In the genomic region with DNA sequence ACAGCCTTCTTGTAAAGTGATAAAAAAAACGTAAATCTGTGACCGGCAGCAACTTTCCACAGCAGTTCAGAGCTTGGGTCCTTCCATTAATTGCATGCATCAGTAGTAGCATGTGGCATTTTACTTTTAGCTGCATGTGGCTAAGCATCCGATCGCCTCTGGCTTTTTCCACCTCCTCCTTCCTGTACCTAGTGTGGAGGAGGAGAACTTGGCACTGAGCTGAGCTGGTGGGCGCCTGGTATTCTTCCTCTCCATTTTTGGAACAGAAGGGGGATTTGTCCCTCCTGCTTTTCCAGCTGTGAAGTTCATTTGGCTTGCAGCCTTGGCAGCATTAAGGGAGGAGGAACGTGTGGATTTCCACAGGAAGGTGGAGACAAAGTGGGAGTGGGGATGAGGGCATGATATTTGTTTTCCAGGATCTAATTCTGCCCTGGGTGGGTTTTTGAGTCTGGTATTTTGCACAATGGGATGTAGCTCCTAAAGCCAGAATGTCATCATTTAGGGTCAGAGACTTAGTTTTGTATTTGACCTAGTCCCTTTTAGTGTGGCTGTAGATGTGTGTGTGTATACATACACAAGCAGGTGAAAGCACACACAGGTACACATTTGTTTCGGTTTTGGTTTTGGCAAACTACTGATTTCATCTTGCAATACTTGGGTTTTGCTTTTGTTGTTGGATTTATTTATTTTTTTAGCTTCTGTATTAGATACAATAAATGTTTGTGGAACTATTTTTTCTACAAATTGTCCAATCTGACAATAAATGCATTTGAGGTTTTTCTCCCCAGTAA, we compare ENCODE assay signal across 16 cellular contexts.
A peak's percentile ranks its signal among the peaks of the same experiment; 100 is the strongest.
DNase-seq lines count a peak whose midpoint lies in the region; ATAC-seq and TF ChIP-seq lines count a peak whose summit lies in the region.
"Had no signal": no experiment of that assay in that cellular context is flagged by ENCODE, and none has a peak within 500 bp of the region (broad histone marks: within the 10 kb centered on the region; RNA-seq: fewer than 3 reads in every experiment).

No MANE protein-coding gene starts in this region.

- in situ Hi-C loops in mammary epithelial cell (cut with MboI; ENCODE audit: low sequenced_read_pairs in 2 of 2): no loop called here

- H3K4me1 Mint-ChIP-seq in activated T-helper 2 cell treated with anti-CD3 and anti-CD28 coated beads, Interferon-gamma antibody, Interleukin-2, Interleukin-4, amounts not matched to agents 10 μg/mL and 5 μg/mL and 100 μg/mL, durations not matched to agents 14 hours and 24 hours and 36 hours (ENCODE audit: low read depth): no peaks in the 10 kb centered on the region
- H3K4me1 Mint-ChIP-seq in activated naive CD8-positive, alpha-beta T cell treated with anti-CD3 and anti-CD28 coated beads, Interleukin-2, amount 50 U/mL, for 24 hours: no peaks in the 10 kb centered on the region

- DNase-seq in NCI-H69 (lab: John Stamatoyannopoulos, UW) (peak; percentile 84), mammary epithelial cell (peak; percentile 14), iPS-NIHi11 (ENCODE audit: low spot score) (peak; percentile 19), NCI-H748 treated with DMSO at 0.1 percent for 48 hours (lab: John Stamatoyannopoulos, UW) (no peak)
- no peak for DNase-seq in activated T-helper 2 cell treated with anti-CD3 and anti-CD28 coated beads, Interferon-gamma antibody, Interleukin-2, Interleukin-4, amounts not matched to agents 10 μg/mL and 5 μg/mL and 100 μg/mL, durations not matched to agents 14 hours and 24 hours and 36 hours (ENCODE audit: low spot score)
- DNase-seq in activated naive CD8-positive, alpha-beta T cell treated with anti-CD3 and anti-CD28 coated beads, Interleukin-2, amount 50 U/mL, for 24 hours: no peak
- DNase-seq: activated naive CD4-positive, alpha-beta T cell treated with anti-CD3 and anti-CD28 coated beads, Interleukin-2, amount 50 U/mL, for 16 hours; glutamatergic neuron; mucosa of descending colon; NCI-H1436 treated with DMSO at 0.1 percent for 48 hours; NCI-H526; pancreas had no signal

- H3K9ac ChIP-seq in mammary epithelial cell (ENCODE audit: insufficient read depth, low read length) (peak overlapping the region; percentile 14), subcutaneous abdominal adipose tissue (ENCODE audit: low read length in 5 of 5) (no peak overlapping the region)

- H3K27me3 Mint-ChIP-seq in activated T-helper 2 cell treated with anti-CD3 and anti-CD28 coated beads, Interferon-gamma antibody, Interleukin-2, Interleukin-4, amounts not matched to agents 10 μg/mL and 5 μg/mL and 100 μg/mL, durations not matched to agents 14 hours and 24 hours and 36 hours (ENCODE audit: low read depth): peaks cover 5% of the 10 kb centered on the region
- H3K27me3 Mint-ChIP-seq in activated naive CD8-positive, alpha-beta T cell treated with anti-CD3 and anti-CD28 coated beads, Interleukin-2, amount 50 U/mL, for 24 hours: peaks cover 8% of the 10 kb centered on the region

- CTCF ChIA-PET in mammary epithelial cell (lab: Charles Lee; ENCODE audit: low non-redundant PET): no interaction called here

- no peaks in the 10 kb centered on the region for H3K79me2 ChIP-seq in mammary epithelial cell (ENCODE audit: insufficient read depth, low read length)

- 4% methylated on average over 6 of the region's 7 CpGs for WGBS in mammary epithelial cell (ENCODE audit: low coverage, missing lambda C conversion rate)

- no peaks in the 10 kb centered on the region for H4K20me1 ChIP-seq in mammary epithelial cell (ENCODE audit: insufficient read depth, low read length)

- no peaks in the 10 kb centered on the region for H3K27me3 ChIP-seq in mammary epithelial cell (ENCODE audit: insufficient read depth, low read length)
- no peaks in the 10 kb centered on the region for H3K27me3 ChIP-seq in subcutaneous abdominal adipose tissue (ENCODE audit: control insufficient read depth in 5 of 5, insufficient read depth in 4 of 5, low read length in 5 of 5)
- H3K27me3 ChIP-seq: pancreas had no signal

- H3K36me3 ChIP-seq in mammary epithelial cell (ENCODE audit: insufficient read depth, low read length) (no peaks in the 10 kb centered on the region), subcutaneous abdominal adipose tissue (ENCODE audit: control insufficient read depth in 5 of 5, insufficient read depth in 5 of 5, low read length in 5 of 5) (no peaks in the 10 kb centered on the region)
- H3K36me3 ChIP-seq: pancreas had no signal

- no peaks in the 10 kb centered on the region for H3K9me3 Mint-ChIP-seq in activated T-helper 2 cell treated with anti-CD3 and anti-CD28 coated beads, Interferon-gamma antibody, Interleukin-2, Interleukin-4, amounts not matched to agents 10 μg/mL and 5 μg/mL and 100 μg/mL, durations not matched to agents 14 hours and 24 hours and 36 hours
- no peaks in the 10 kb centered on the region for H3K9me3 Mint-ChIP-seq in activated naive CD8-positive, alpha-beta T cell treated with anti-CD3 and anti-CD28 coated beads, Interleukin-2, amount 50 U/mL, for 24 hours

- H3K4me3 ChIP-seq in mammary epithelial cell (replicated peaks in 1 of 3; ENCODE audit: insufficient read depth in 1 of 3, low read depth in 2 of 3, low read length in 3 of 3) (peak overlapping the region; percentile 16 to 25 (median 17)), subcutaneous abdominal adipose tissue (ENCODE audit: low read depth in 1 of 5, low read length in 5 of 5) (no peak overlapping the region)
- H3K4me3 ChIP-seq: mucosa of descending colon, pancreas had no signal

- H3K4me3 Mint-ChIP-seq in activated T-helper 2 cell treated with anti-CD3 and anti-CD28 coated beads, Interferon-gamma antibody, Interleukin-2, Interleukin-4, amounts not matched to agents 10 μg/mL and 5 μg/mL and 100 μg/mL, durations not matched to agents 14 hours and 24 hours and 36 hours (ENCODE audit: low read depth): no peak overlapping the region
- H3K4me3 Mint-ChIP-seq in activated naive CD8-positive, alpha-beta T cell treated with anti-CD3 and anti-CD28 coated beads, Interleukin-2, amount 50 U/mL, for 24 hours: no peak overlapping the region
- H3K4me3 Mint-ChIP-seq: CD14-positive monocyte had no signal

- TF ChIP-seq CTCF in mammary epithelial cell (conservative IDR thresholded peaks at IDR 0.05 in 1 of 2, IDR thresholded peaks at IDR 0.05 in 1 of 2; ENCODE audit: extremely low read depth in 1 of 2, insufficient read depth in 1 of 2, low read depth in 1 of 2, low read length in 2 of 2): no peak

- H3K36me3 Mint-ChIP-seq in activated T-helper 2 cell treated with anti-CD3 and anti-CD28 coated beads, Interferon-gamma antibody, Interleukin-2, Interleukin-4, amounts not matched to agents 10 μg/mL and 5 μg/mL and 100 μg/mL, durations not matched to agents 14 hours and 24 hours and 36 hours (ENCODE audit: low read depth): no peaks in the 10 kb centered on the region
- no peaks in the 10 kb centered on the region for H3K36me3 Mint-ChIP-seq in activated naive CD8-positive, alpha-beta T cell treated with anti-CD3 and anti-CD28 coated beads, Interleukin-2, amount 50 U/mL, for 24 hours (ENCODE audit: low read depth)
- H3K36me3 Mint-ChIP-seq: CD14-positive monocyte had no signal

- H3K27ac ChIP-seq in mammary epithelial cell (ENCODE audit: insufficient read depth, low read depth, low read length) (no peak overlapping the region), subcutaneous abdominal adipose tissue (ENCODE audit: low read depth, low read length) (peak overlapping the region; percentile 54)
- H3K27ac ChIP-seq: pancreas, RWPE1 had no signal

- intact Hi-C loops in mammary epithelial cell (cut with micrococcal nuclease): no loop called here
- intact Hi-C loops in activated T-helper 2 cell treated with anti-CD3 and anti-CD28 coated beads, Interferon-gamma antibody, Interleukin-2, Interleukin-4, amounts not matched to agents 10 μg/mL and 5 μg/mL and 100 μg/mL, durations not matched to agents 14 hours and 24 hours and 36 hours (cut with micrococcal nuclease): no loop called here

- peaks cover 12% of the 10 kb centered on the region for H3K4me1 ChIP-seq in mammary epithelial cell (ENCODE audit: insufficient read depth, low read length)
- peaks cover 0 to 27% (median 4%) of the 10 kb centered on the region in 5 donors for H3K4me1 ChIP-seq in subcutaneous abdominal adipose tissue (ENCODE audit: control insufficient read depth in 5 of 5, insufficient read depth in 5 of 5, low read length in 5 of 5)
- H3K4me1 ChIP-seq: pancreas had no signal

- peak overlapping the region; percentile 88 for H2AFZ ChIP-seq in mammary epithelial cell (ENCODE audit: low read depth, low read length)

- no peak overlapping the region for H3K27ac Mint-ChIP-seq in activated T-helper 2 cell treated with anti-CD3 and anti-CD28 coated beads, Interferon-gamma antibody, Interleukin-2, Interleukin-4, amounts not matched to agents 10 μg/mL and 5 μg/mL and 100 μg/mL, durations not matched to agents 14 hours and 24 hours and 36 hours
- no peak overlapping the region for H3K27ac Mint-ChIP-seq in activated naive CD8-positive, alpha-beta T cell treated with anti-CD3 and anti-CD28 coated beads, Interleukin-2, amount 50 U/mL, for 24 hours
- H3K27ac Mint-ChIP-seq: CD14-positive monocyte had no signal

- no peaks in the 10 kb centered on the region for H3K9me3 ChIP-seq in mammary epithelial cell (replicated peaks; ENCODE audit: insufficient read depth, low read length)
- no peaks in the 10 kb centered on the region for H3K9me3 ChIP-seq in subcutaneous abdominal adipose tissue (ENCODE audit: control insufficient read depth in 5 of 5, low read length in 5 of 5)
- H3K9me3 ChIP-seq: mucosa of descending colon, pancreas had no signal

- ATAC-seq in HG03457 (IDR thresholded peaks at IDR 0.05; ENCODE audit: unreplicated experiment): no peak
- ATAC-seq in activated naive CD8-positive, alpha-beta T cell treated with anti-CD3 and anti-CD28 coated beads, Interleukin-2, amount 50 U/mL, for 24 hours: no peak
- ATAC-seq: mucosa of descending colon had no signal

- dilution Hi-C loops in mammary epithelial cell (cut with HindIII; ENCODE audit: low sequenced_read_pairs): no loop called here

- H3K4me2 ChIP-seq in mammary epithelial cell (ENCODE audit: insufficient read depth, low read depth, low read length): peak overlapping the region; percentile 90

- no TSS peak for BruUV-seq in mammary epithelial cell (replicated peaks; lab: Mats Ljungman, UMichigan)

Comparison
In these comparisons a context has a peak if more than half of its experiments do, and no peak if none do; other contexts are left out.
1. DNase-seq: peak in NCI-H69 (single experiment), mammary epithelial cell (single experiment) and iPS-NIHi11 (single experiment); none in activated T-helper 2 cell treated with anti-CD3 and anti-CD28 coated beads, Interferon-gamma antibody, Interleukin-2, Interleukin-4, amounts not matched to agents 10 μg/mL and 5 μg/mL and 100 μg/mL, durations not matched to agents 14 hours and 24 hours and 36 hours (single experiment), NCI-H748 treated with DMSO at 0.1 percent for 48 hours (single experiment) and activated naive CD8-positive, alpha-beta T cell treated with anti-CD3 and anti-CD28 coated beads, Interleukin-2, amount 50 U/mL, for 24 hours (single experiment).
2. H3K4me3 ChIP-seq: peak in mammary epithelial cell (3 of 3); none in subcutaneous abdominal adipose tissue (0 of 5).